Comparison of ENCODE assay signal across 9 cellular contexts in the genomic region with DNA sequence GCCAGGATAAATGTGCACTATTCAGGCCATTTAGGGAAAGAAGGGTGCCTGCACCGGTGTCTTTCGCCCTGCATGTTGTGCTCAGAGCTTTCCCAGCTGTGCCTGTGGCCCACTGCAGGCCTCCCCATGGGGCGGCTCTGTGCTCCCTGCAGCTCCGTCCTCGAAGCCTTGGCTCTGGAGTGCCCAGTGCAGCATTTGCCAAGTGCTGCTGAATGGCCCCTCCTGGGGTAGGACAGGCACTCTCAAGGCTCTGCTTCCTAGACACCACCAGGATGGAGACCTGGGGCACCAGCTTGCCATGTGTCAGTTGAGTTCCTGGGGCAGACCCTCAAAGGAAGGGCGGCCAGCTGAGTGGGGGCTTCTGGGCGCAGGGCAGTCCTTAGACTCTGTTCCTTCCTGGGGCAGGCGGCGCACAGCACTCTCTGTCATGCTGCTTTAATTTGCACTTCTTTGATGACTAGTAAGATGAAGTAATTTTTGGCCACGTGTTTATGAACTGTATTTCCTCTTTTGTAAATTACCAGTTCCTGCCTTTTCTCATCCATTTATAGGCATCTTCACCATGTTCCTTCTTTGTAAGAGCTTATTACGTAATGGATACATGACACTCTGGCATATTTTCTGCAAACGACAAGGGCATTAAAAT. TPM values are rescaled to one million over a fixed set of nuclear protein-coding genes. Genes with fewer than 3 reads are reported as not detected.
DNase-seq lines count a peak whose midpoint lies in the region; ATAC-seq, FAIRE-seq and TF ChIP-seq lines count a peak whose summit lies in the region.
"Had no signal": no experiment of that assay in that cellular context is flagged by ENCODE, and none has a peak within 500 bp of the region (broad histone marks: within the 10 kb centered on the region; RNA-seq: fewer than 3 reads in every experiment).

No MANE protein-coding gene starts in this region.

- H3K27me3 ChIP-seq in Peyer's patch, result no peaks in the 10 kb centered on the region
- H3K27me3 ChIP-seq in K562 (ENCODE audit: control insufficient read depth in 2 of 2, insufficient read depth in 2 of 2, low read length in 2 of 2), result no peaks in the 10 kb centered on the region
- H3K27me3 ChIP-seq in naive thymus-derived CD4-positive, alpha-beta T cell (ENCODE audit: control insufficient read depth in 2 of 2, insufficient read depth in 2 of 2, low read length in 2 of 2), result no peaks in the 10 kb centered on the region
- H3K27me3 ChIP-seq: pancreas had no signal

- TF ChIP-seq EP300 in K562 (IDR thresholded peaks at IDR 0.05; ENCODE audit: low read length), result no peak

- no peak overlapping the region for H3K4me2 ChIP-seq in K562 (ENCODE audit: insufficient read depth, low read length)

- ATAC-seq in K562 (no peak), HG03565 (IDR thresholded peaks at IDR 0.05; ENCODE audit: unreplicated experiment) (no peak)
- ATAC-seq in naive thymus-derived CD4-positive, alpha-beta T cell, result peak; percentile 67

- H3K4me3 Mint-ChIP-seq in naive thymus-derived CD4-positive, alpha-beta T cell, result peak overlapping the region; percentile 15 to 83 (median 69)

- TF ChIP-seq RAD21 in K562 (CRISPR knock-in tag; conservative IDR thresholded peaks at IDR 0.05 in 1 of 2, IDR thresholded peaks at IDR 0.05 in 1 of 2), result no peak

- POLR2A ChIA-PET in K562 (lab: Yijun Ruan, JAX), result interaction anchor here (0.5 to 11.1 kb wide), 19 partner anchors 9 to 1050 kb away, joined by 3 to 141 read pairs (median 3); no protein-coding TSS in a partner anchor
- POLR2A ChIA-PET in naive thymus-derived CD4-positive, alpha-beta T cell (lab: Charles Lee), result interaction anchor here (0.6 to 9.7 kb wide), 11 partner anchors 10 to 627 kb away, joined by 3 to 154 read pairs (median 4); a partner anchor contains a TSS

- no peaks in the 10 kb centered on the region for H3K9me3 ChIP-seq in Peyer's patch
- no peaks in the 10 kb centered on the region for H3K9me3 ChIP-seq in K562 (replicated peaks; ENCODE audit: control insufficient read depth, insufficient read depth, low read depth, low read length)
- H3K9me3 ChIP-seq in naive thymus-derived CD4-positive, alpha-beta T cell (ENCODE audit: control insufficient read depth in 2 of 3, low read length in 3 of 3), result no peaks in the 10 kb centered on the region
- H3K9me3 ChIP-seq: pancreas had no signal

- no peak for TF ChIP-seq CTCF in Peyer's patch (IDR thresholded peaks at IDR 0.05)
- TF ChIP-seq CTCF in K562 (IDR thresholded peaks at IDR 0.05 in 2 of 3, conservative IDR thresholded peaks at IDR 0.05 in 1 of 3; ENCODE audit: insufficient read depth in 2 of 3, low read depth in 1 of 3, low read length in 3 of 3), result no peak

- BruUV-seq in K562 (replicated peaks; lab: Mats Ljungman, UMichigan), result no TSS peak

- H3K36me3 ChIP-seq in Peyer's patch (no peaks in the 10 kb centered on the region), K562 (ENCODE audit: control insufficient read depth, insufficient read depth, low read length) (no peaks in the 10 kb centered on the region)
- H3K36me3 ChIP-seq in naive thymus-derived CD4-positive, alpha-beta T cell (ENCODE audit: control insufficient read depth in 2 of 3, insufficient read depth in 3 of 3, low read length in 3 of 3), result no peaks in the 10 kb centered on the region
- H3K36me3 ChIP-seq: pancreas had no signal

- CTCF ChIA-PET in K562 (lab: Yijun Ruan, JAX; ENCODE audit: low intra/inter-chr PET ratio), result no interaction called here
- CTCF ChIA-PET in naive thymus-derived CD4-positive, alpha-beta T cell (lab: Charles Lee), result interaction anchor here (0.6 to 3.3 kb wide), 5 partner anchors 10 to 31 kb away, joined by 3 to 9 read pairs (median 5); no protein-coding TSS in a partner anchor

- H3K4me1 ChIP-seq in Peyer's patch (peaks cover 0 to 28% (median 18%) of the 10 kb centered on the region in 4 donors), K562 (replicated peaks in 1 of 2; ENCODE audit: control insufficient read depth in 2 of 2, insufficient read depth in 2 of 2, low read length in 2 of 2) (peaks cover 10 to 68% of the 10 kb centered on the region in 2 experiments)
- peaks cover 22 to 80% of the 10 kb centered on the region in 2 donors for H3K4me1 ChIP-seq in naive thymus-derived CD4-positive, alpha-beta T cell (ENCODE audit: control insufficient read depth in 2 of 2, insufficient read depth in 2 of 2, low read length in 2 of 2)
- H3K4me1 ChIP-seq: pancreas had no signal

- peak overlapping the region in 1 of 4 donors; percentile 62 for H3K27ac ChIP-seq in Peyer's patch
- H3K27ac ChIP-seq in K562 (ENCODE audit: extremely low read depth, low read depth, low read length), result no peak overlapping the region
- peak overlapping the region; percentile 63 for H3K27ac ChIP-seq in naive thymus-derived CD4-positive, alpha-beta T cell (ENCODE audit: low read depth, low read length)
- H3K27ac ChIP-seq: pancreas had no signal

- DNase-seq in ELR (ENCODE audit: low read depth) (peak; percentile 52), Peyer's patch (peak in 2 of 3 donors; percentile 51 to 69), K562 (ENCODE audit: extremely low read depth in 1 of 4, low spot score in 3 of 4) (no peak), NCI-H1105 (lab: John Stamatoyannopoulos, UW) (no peak), NCI-H1105 treated with DMSO at 0.1 percent for 48 hours (lab: John Stamatoyannopoulos, UW) (no peak), SW 1271 (lab: John Stamatoyannopoulos, UW) (no peak)
- peak in 7 of 9 donors; percentile 64 to 73 (median 69) for DNase-seq in naive thymus-derived CD4-positive, alpha-beta T cell

- WGBS in K562 (ENCODE audit: insufficient coverage, low coverage, missing lambda C conversion rate), result 63% methylated on average over 12 of the region's 12 CpGs

- peaks cover 29 to 80% (median 54%) of the 10 kb centered on the region in 7 donors for H3K4me1 Mint-ChIP-seq in naive thymus-derived CD4-positive, alpha-beta T cell

- H3K9me3 Mint-ChIP-seq in naive thymus-derived CD4-positive, alpha-beta T cell, result no peaks in the 10 kb centered on the region

- H3K9me1 ChIP-seq in K562 (ENCODE audit: control insufficient read depth, insufficient read depth, low read length), result peaks cover 10% of the 10 kb centered on the region

- no peaks in the 10 kb centered on the region for H3K79me2 ChIP-seq in K562 (ENCODE audit: control insufficient read depth, insufficient read depth, low read length)

- no peaks in the 10 kb centered on the region for H3K27me3 Mint-ChIP-seq in naive thymus-derived CD4-positive, alpha-beta T cell

- intact Hi-C loops in K562 (cut with micrococcal nuclease), result no loop called here
- intact Hi-C loops in naive thymus-derived CD4-positive, alpha-beta T cell (cut with micrococcal nuclease), result loop anchor here in 1 of 2 donors (1.0 kb wide), 1 partner anchor 32 kb away; a partner anchor contains a TSS

- peak overlapping the region in 1 of 2 experiments; percentile 65; a peak in 2 of 4 replicates for H3K9ac ChIP-seq in K562 (ENCODE audit: insufficient read depth in 1 of 2, low read depth in 2 of 2, low read length in 2 of 2)

- H3K4me3 ChIP-seq in Peyer's patch, result no peak overlapping the region
- H3K4me3 ChIP-seq in K562, result no peak overlapping the region
- peak overlapping the region; percentile 40 for H3K4me3 ChIP-seq in naive thymus-derived CD4-positive, alpha-beta T cell (ENCODE audit: low read length)
- H3K4me3 ChIP-seq: pancreas had no signal

- H4K20me1 ChIP-seq in K562 (replicated peaks; ENCODE audit: control insufficient read depth, insufficient read depth, low read length), result peaks cover 38% of the 10 kb centered on the region

- in situ Hi-C loops in K562 (cut with MboI), result no loop called here

- no peak for FAIRE-seq in K562 (lab: Jason Lieb, UNC)
- FAIRE-seq: pancreas had no signal

- peak overlapping the region; percentile 72 to 99 (median 97) for H3K27ac Mint-ChIP-seq in naive thymus-derived CD4-positive, alpha-beta T cell

- no peak overlapping the region for H2AFZ ChIP-seq in K562 (ENCODE audit: low read depth, low read length)

- no peak for TF ChIP-seq POLR2A in Peyer's patch (IDR thresholded peaks at IDR 0.05)
- TF ChIP-seq POLR2A in K562 (conservative IDR thresholded peaks at IDR 0.05), result no peak

- H3K36me3 Mint-ChIP-seq in naive thymus-derived CD4-positive, alpha-beta T cell, result no peaks in the 10 kb centered on the region

RNA-seq across cellular contexts. Expression of a gene that starts 32.1 kb away (rescaled TPM):
- 1 to 10 TPM; 3.1 to 6.6 (median 4.9) TPM for total RNA-seq in Peyer's patch
- total RNA-seq in K562 (2011; cell fraction: chromatin; rRNA removed; ENCODE audit: low replicate concordance), result 5.3 and 21.3 TPM in 2 replicates
- total RNA-seq in K562 (2011; cell fraction: nucleolus; rRNA removed), result 21.8 and 25.5 TPM in 2 replicates
- 7.3 and 7.8 TPM in 2 replicates for total RNA-seq in K562 (2011; cell fraction: nucleoplasm; rRNA removed)
- 48.9 and 69.1 TPM in 2 replicates for total RNA-seq in K562 (2014; rRNA removed)
- total RNA-seq in K562 (2014; rRNA removed; fragmentation: Illumina TruSeq; extraction: Trizol), result 0.57 and 0.84 TPM in 2 replicates
- 17.8 and 20.6 TPM in 2 replicates for total RNA-seq in K562 (2015; rRNA removed; fragmentation: Illumina TruSeq; extraction: Trizol)
- total RNA-seq in K562 (2021), result 50.5 and 55.3 TPM in 2 replicates
- polyA plus RNA-seq in K562 (2011; rRNA removed), result 10.2 and 35.0 TPM in 2 replicates
- polyA plus RNA-seq in K562 (2011; cell fraction: cytosol; rRNA removed), result 37.2 and 43.8 TPM in 2 replicates
- polyA plus RNA-seq in K562 (2011; cell fraction: nucleus; rRNA removed), result 33.2 and 43.3 TPM in 2 replicates
- 42.2 and 62.2 TPM in 2 replicates for polyA plus RNA-seq in K562 (2012)
- 1.9 and 18.0 TPM in 2 replicates for polyA plus RNA-seq in K562 (2014; fragmentation: Illumina TruSeq; extraction: Trizol)
- polyA plus RNA-seq in K562 (2014; fragmentation: Nextera tagmentation; extraction: Ambion mirVana), result 1 to 10 TPM in 1 of 2 experiments, under 1 TPM in 1; 0.56 to 3.5 TPM
- 40.7 and 41.3 TPM in 2 replicates for polyA plus RNA-seq in K562 (2014; rRNA removed)
- polyA minus RNA-seq in K562 (2011; rRNA and poly(A)+ RNA removed), result 2.8 and 3.7 TPM in 2 replicates
- polyA minus RNA-seq in K562 (2011; cell fraction: cytosol; rRNA and poly(A)+ RNA removed), result 13.2 and 33.0 TPM in 2 replicates
- 12.0 and 14.3 TPM in 2 replicates for polyA minus RNA-seq in K562 (2011; cell fraction: nucleus; rRNA and poly(A)+ RNA removed)
- 10 to 100 TPM in 2 of 5 experiments, 1 to 10 TPM in 3; 4.2 to 14.1 (median 9.5) TPM for total RNA-seq in naive thymus-derived CD4-positive, alpha-beta T cell
- 10 to 100 TPM; 12.1 to 20.8 TPM for polyA plus RNA-seq in naive thymus-derived CD4-positive, alpha-beta T cell

RNA-seq across cellular contexts. Expression of a gene that starts 32.1 kb away (rescaled TPM):
- 10 to 100 TPM in 3 of 4 donors, 1 to 10 TPM in 1; 2.5 to 26.1 (median 22.8) TPM for total RNA-seq in Peyer's patch
- total RNA-seq in K562 (2011; cell fraction: chromatin; rRNA removed; ENCODE audit: low replicate concordance), result 82.4 and 192 TPM in 2 replicates
- total RNA-seq in K562 (2011; cell fraction: nucleolus; rRNA removed), result 134 and 166 TPM in 2 replicates
- total RNA-seq in K562 (2011; cell fraction: nucleoplasm; rRNA removed), result 107 and 110 TPM in 2 replicates
- total RNA-seq in K562 (2014; rRNA removed), result 32.5 and 42.0 TPM in 2 replicates
- total RNA-seq in K562 (2014; rRNA removed; fragmentation: Illumina TruSeq; extraction: Trizol), result 16.3 and 19.8 TPM in 2 replicates
- total RNA-seq in K562 (2015; rRNA removed; fragmentation: Illumina TruSeq; extraction: Trizol), result 26.2 and 28.8 TPM in 2 replicates
- total RNA-seq in K562 (2021), result 75.4 and 75.5 TPM in 2 replicates
- polyA plus RNA-seq in K562 (2011; rRNA removed), result 32.7 and 82.6 TPM in 2 replicates
- 68.8 and 74.9 TPM in 2 replicates for polyA plus RNA-seq in K562 (2011; cell fraction: cytosol; rRNA removed)
- polyA plus RNA-seq in K562 (2011; cell fraction: nucleus; rRNA removed), result 124 and 157 TPM in 2 replicates
- polyA plus RNA-seq in K562 (2012), result 40.3 and 56.9 TPM in 2 replicates
- polyA plus RNA-seq in K562 (2014; fragmentation: Illumina TruSeq; extraction: Trizol), result 39.2 and 40.1 TPM in 2 replicates
- 10 to 100 TPM; 23.6 to 33.7 TPM for polyA plus RNA-seq in K562 (2014; fragmentation: Nextera tagmentation; extraction: Ambion mirVana)
- polyA plus RNA-seq in K562 (2014; rRNA removed), result 28.2 and 31.2 TPM in 2 replicates
- polyA minus RNA-seq in K562 (2011; rRNA and poly(A)+ RNA removed), result 49.5 and 66.5 TPM in 2 replicates
- polyA minus RNA-seq in K562 (2011; cell fraction: cytosol; rRNA and poly(A)+ RNA removed), result 31.7 and 46.0 TPM in 2 replicates
- polyA minus RNA-seq in K562 (2011; cell fraction: nucleus; rRNA and poly(A)+ RNA removed), result 42.7 and 85.4 TPM in 2 replicates
- 10 to 100 TPM; 18.2 to 36.8 (median 24.9) TPM for total RNA-seq in naive thymus-derived CD4-positive, alpha-beta T cell
- polyA plus RNA-seq in naive thymus-derived CD4-positive, alpha-beta T cell, result 10 to 100 TPM; 14.9 to 15.1 TPM

RNA-seq across cellular contexts. Expression of a gene that starts 54.8 kb away (rescaled TPM):
- 100 to 1,000 TPM in 3 of 4 donors, 10 to 100 TPM in 1; 89.1 to 149 (median 138) TPM for total RNA-seq in Peyer's patch
- 125 and 360 TPM in 2 replicates for total RNA-seq in K562 (2011; cell fraction: chromatin; rRNA removed; ENCODE audit: low replicate concordance)
- total RNA-seq in K562 (2011; cell fraction: nucleolus; rRNA removed), result 500 and 649 TPM in 2 replicates
- total RNA-seq in K562 (2011; cell fraction: nucleoplasm; rRNA removed), result 301 and 358 TPM in 2 replicates
- 334 and 497 TPM in 2 replicates for total RNA-seq in K562 (2014; rRNA removed)
- 29.4 and 46.3 TPM in 2 replicates for total RNA-seq in K562 (2014; rRNA removed; fragmentation: Illumina TruSeq; extraction: Trizol)
- 155 and 156 TPM in 2 replicates for total RNA-seq in K562 (2015; rRNA removed; fragmentation: Illumina TruSeq; extraction: Trizol)
- total RNA-seq in K562 (2021), result 348 and 351 TPM in 2 replicates
- polyA plus RNA-seq in K562 (2011; rRNA removed), result 185 and 498 TPM in 2 replicates
- 652 and 657 TPM in 2 replicates for polyA plus RNA-seq in K562 (2011; cell fraction: cytosol; rRNA removed)
- polyA plus RNA-seq in K562 (2011; cell fraction: nucleus; rRNA removed), result 321 and 432 TPM in 2 replicates
- 279 and 699 TPM in 2 replicates for polyA plus RNA-seq in K562 (2012)
- 108 and 305 TPM in 2 replicates for polyA plus RNA-seq in K562 (2014; fragmentation: Illumina TruSeq; extraction: Trizol)
- polyA plus RNA-seq in K562 (2014; fragmentation: Nextera tagmentation; extraction: Ambion mirVana), result 10 to 100 TPM; 12.5 to 39.6 TPM
- 263 and 317 TPM in 2 replicates for polyA plus RNA-seq in K562 (2014; rRNA removed)
- polyA minus RNA-seq in K562 (2011; rRNA and poly(A)+ RNA removed), result 92.9 and 123 TPM in 2 replicates
- polyA minus RNA-seq in K562 (2011; cell fraction: cytosol; rRNA and poly(A)+ RNA removed), result 148 and 344 TPM in 2 replicates
- polyA minus RNA-seq in K562 (2011; cell fraction: nucleus; rRNA and poly(A)+ RNA removed), result 63.8 and 154 TPM in 2 replicates
- 10 to 100 TPM; 30.0 to 80.7 (median 36.7) TPM for total RNA-seq in naive thymus-derived CD4-positive, alpha-beta T cell
- polyA plus RNA-seq in naive thymus-derived CD4-positive, alpha-beta T cell, result 100 to 1,000 TPM in 1 of 2 donors, 10 to 100 TPM in 1; 85.0 to 105 TPM

RNA-seq across cellular contexts. Expression of a gene that starts 54.9 kb away (rescaled TPM):
- total RNA-seq in Peyer's patch, result 10 to 100 TPM; 24.7 to 29.8 (median 27.2) TPM
- 156 and 367 TPM in 2 replicates for total RNA-seq in K562 (2011; cell fraction: chromatin; rRNA removed; ENCODE audit: low replicate concordance)
- total RNA-seq in K562 (2011; cell fraction: nucleolus; rRNA removed), result 176 and 216 TPM in 2 replicates
- total RNA-seq in K562 (2011; cell fraction: nucleoplasm; rRNA removed), result 160 and 165 TPM in 2 replicates
- total RNA-seq in K562 (2014; rRNA removed), result 49.4 and 60.7 TPM in 2 replicates
- 25.1 and 32.6 TPM in 2 replicates for total RNA-seq in K562 (2014; rRNA removed; fragmentation: Illumina TruSeq; extraction: Trizol)
- 45.9 and 50.4 TPM in 2 replicates for total RNA-seq in K562 (2015; rRNA removed; fragmentation: Illumina TruSeq; extraction: Trizol)
- total RNA-seq in K562 (2021), result 78.2 and 80.2 TPM in 2 replicates
- polyA plus RNA-seq in K562 (2011; rRNA removed), result 50.2 and 93.6 TPM in 2 replicates
- polyA plus RNA-seq in K562 (2011; cell fraction: cytosol; rRNA removed), result 84.2 and 98.0 TPM in 2 replicates
- 148 and 181 TPM in 2 replicates for polyA plus RNA-seq in K562 (2011; cell fraction: nucleus; rRNA removed)
- polyA plus RNA-seq in K562 (2012), result 83.1 and 83.5 TPM in 2 replicates
- 45.0 and 66.1 TPM in 2 replicates for polyA plus RNA-seq in K562 (2014; fragmentation: Illumina TruSeq; extraction: Trizol)
- polyA plus RNA-seq in K562 (2014; fragmentation: Nextera tagmentation; extraction: Ambion mirVana), result 1 to 10 TPM; 3.3 to 4.4 TPM
- 52.5 and 57.0 TPM in 2 replicates for polyA plus RNA-seq in K562 (2014; rRNA removed)
- polyA minus RNA-seq in K562 (2011; rRNA and poly(A)+ RNA removed), result 44.4 and 47.5 TPM in 2 replicates
- polyA minus RNA-seq in K562 (2011; cell fraction: cytosol; rRNA and poly(A)+ RNA removed), result 55.3 and 75.6 TPM in 2 replicates
- polyA minus RNA-seq in K562 (2011; cell fraction: nucleus; rRNA and poly(A)+ RNA removed), result 57.4 and 103 TPM in 2 replicates
- 10 to 100 TPM; 24.7 to 39.0 (median 36.7) TPM for total RNA-seq in naive thymus-derived CD4-positive, alpha-beta T cell
- 10 to 100 TPM; 14.0 to 15.2 TPM for polyA plus RNA-seq in naive thymus-derived CD4-positive, alpha-beta T cell

Comparison
In these comparisons a context has a peak if more than half of its experiments do, and no peak if none do; other contexts are left out.
1. DNase-seq: peak in ELR (single experiment), Peyer's patch (2 of 3) and naive thymus-derived CD4-positive, alpha-beta T cell (7 of 9); none in K562 (0 of 4), NCI-H1105 (single experiment), NCI-H1105 treated with DMSO at 0.1 percent for 48 hours (single experiment) and SW 1271 (0 of 2).